11 cellular contexts compared by ENCODE assay signal in the genomic region with DNA sequence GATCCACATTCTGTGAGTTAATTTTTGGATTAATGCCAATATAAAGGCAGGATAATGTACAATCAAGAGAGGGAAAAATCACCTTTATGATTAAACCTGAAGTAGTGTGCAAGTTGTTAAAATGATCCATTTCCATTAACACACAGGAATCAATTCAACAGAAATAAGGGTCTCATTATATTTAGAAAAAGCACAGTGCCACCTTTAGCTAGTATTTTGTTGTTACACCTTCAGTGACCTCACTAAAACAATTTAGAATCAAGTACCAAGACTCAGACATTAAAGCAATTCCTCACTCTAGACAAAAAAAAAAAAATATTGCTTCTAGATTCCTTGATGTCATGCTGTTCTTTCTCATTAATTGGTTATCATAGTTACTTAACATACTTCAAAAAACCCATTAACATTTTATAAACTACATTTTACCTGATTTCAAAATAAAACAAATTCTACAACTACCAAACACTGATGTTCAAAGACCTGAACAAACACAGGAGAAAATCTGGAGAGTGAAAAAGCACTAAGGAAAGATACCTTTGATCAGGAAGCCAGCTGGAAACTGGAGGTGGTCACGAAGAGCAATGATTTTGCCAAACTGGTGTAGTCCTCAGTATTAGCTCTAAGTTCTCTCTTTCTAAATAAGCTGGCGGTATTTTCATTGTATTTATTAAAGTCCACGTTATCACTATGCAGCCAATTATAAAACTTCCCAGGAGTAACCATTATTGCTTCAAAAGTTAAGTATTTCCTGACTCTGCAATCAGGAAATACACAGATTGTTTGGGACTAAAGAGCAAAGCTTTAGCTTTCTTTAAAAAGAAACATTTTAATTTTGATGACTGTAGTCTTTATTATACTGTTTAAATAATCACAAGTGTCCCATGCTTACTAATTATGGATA.
DNase-seq lines count a peak whose midpoint lies in the region; ATAC-seq and TF ChIP-seq lines count a peak whose summit lies in the region.
"Had no signal": no experiment of that assay in that cellular context is flagged by ENCODE, and none has a peak within 500 bp of the region (broad histone marks: within the 10 kb centered on the region; RNA-seq: fewer than 3 reads in every experiment).

No MANE protein-coding gene starts in this region.

- peak overlapping the region in 1 of 2 donors; percentile 45 for H3K4me3 Mint-ChIP-seq in stimulated activated naive B cell treated with anti-CD40 and anti-IgM and Interleukin-4, amounts not matched to agents 10 μg/mL and 1 μg/mL and 100 μg/mL, for 72 hours
- H3K4me3 Mint-ChIP-seq in naive thymus-derived CD8-positive, alpha-beta T cell: no peak overlapping the region
- H3K4me3 Mint-ChIP-seq: CD4-positive, alpha-beta T cell had no signal

- H3K4me1 ChIP-seq in heart right ventricle (peaks cover 9 to 88% (median 40%) of the 10 kb centered on the region in 9 donors), OCI-LY7 (ENCODE audit: insufficient read depth, low read length, poor library complexity, severe bottlenecking) (peaks cover 58% of the 10 kb centered on the region), endocrine pancreas (ENCODE audit: control insufficient read depth, insufficient read depth, low read length) (peaks cover 25% of the 10 kb centered on the region)
- H3K4me1 ChIP-seq: colonic mucosa had no signal

- CTCF ChIA-PET in OCI-LY7 (lab: Charles Lee; ENCODE audit: unreplicated experiment): interaction anchor here (0.8 kb wide), 1 partner anchor 47 kb away, joined by 4 read pairs; no protein-coding TSS in a partner anchor

- no peaks in the 10 kb centered on the region for H3K79me2 ChIP-seq in OCI-LY7 (ENCODE audit: insufficient read depth, low read depth, low read length)

- peak overlapping the region; percentile 34 for H3K27ac Mint-ChIP-seq in stimulated activated naive B cell treated with anti-CD40 and anti-IgM and Interleukin-4, amounts not matched to agents 10 μg/mL and 1 μg/mL and 100 μg/mL, for 72 hours
- no peak overlapping the region for H3K27ac Mint-ChIP-seq in naive thymus-derived CD8-positive, alpha-beta T cell
- H3K27ac Mint-ChIP-seq: CD4-positive, alpha-beta T cell had no signal

- H3K27me3 ChIP-seq in heart right ventricle: no peaks in the 10 kb centered on the region
- no peaks in the 10 kb centered on the region for H3K27me3 ChIP-seq in endocrine pancreas (ENCODE audit: control insufficient read depth, insufficient read depth, low read length)
- H3K27me3 ChIP-seq: colonic mucosa had no signal

- H3K4me3 ChIP-seq in heart right ventricle: peak overlapping the region in 7 of 10 donors; percentile 2 to 33 (median 18)
- H3K4me3 ChIP-seq in OCI-LY7 (ENCODE audit: low read depth, low read length, poor library complexity, severe bottlenecking): no peak overlapping the region
- peak overlapping the region; percentile 64 for H3K4me3 ChIP-seq in endocrine pancreas (ENCODE audit: control insufficient read depth, insufficient read depth, low read length)
- H3K4me3 ChIP-seq: colonic mucosa had no signal

- H3K9me3 Mint-ChIP-seq in stimulated activated naive B cell treated with anti-CD40 and anti-IgM and Interleukin-4, amounts not matched to agents 10 μg/mL and 1 μg/mL and 100 μg/mL, for 72 hours: no peaks in the 10 kb centered on the region
- H3K9me3 Mint-ChIP-seq in naive thymus-derived CD8-positive, alpha-beta T cell: no peaks in the 10 kb centered on the region
- H3K9me3 Mint-ChIP-seq: CD4-positive, alpha-beta T cell had no signal

- peaks cover 0 to 6% (median 0%) of the 10 kb centered on the region in 9 donors for H3K36me3 ChIP-seq in heart right ventricle
- H3K36me3 ChIP-seq in OCI-LY7 (ENCODE audit: insufficient read depth, low read length): no peaks in the 10 kb centered on the region
- no peaks in the 10 kb centered on the region for H3K36me3 ChIP-seq in endocrine pancreas (ENCODE audit: control insufficient read depth, insufficient read depth, low read length)
- H3K36me3 ChIP-seq: colonic mucosa had no signal

- no peaks in the 10 kb centered on the region for H3K36me3 Mint-ChIP-seq in stimulated activated naive B cell treated with anti-CD40 and anti-IgM and Interleukin-4, amounts not matched to agents 10 μg/mL and 1 μg/mL and 100 μg/mL, for 72 hours
- H3K36me3 Mint-ChIP-seq in naive thymus-derived CD8-positive, alpha-beta T cell: no peaks in the 10 kb centered on the region

- peak in 1 of 9 donors; percentile 6 for TF ChIP-seq CTCF in heart right ventricle (IDR thresholded peaks at IDR 0.05)
- peak; percentile 66 for TF ChIP-seq CTCF in OCI-LY7 (conservative IDR thresholded peaks at IDR 0.05; ENCODE audit: low read length)

- intact Hi-C loops in heart right ventricle (cut with DNase I): loop anchor here in 1 of 10 donors (5.0 kb wide), 1 partner anchor 181 kb away; the partner anchor contains the start of gene UCHL3
- intact Hi-C loops in left cardiac atrium (cut with DNase I): no loop called here
- intact Hi-C loops in OCI-LY7 (cut with micrococcal nuclease; ENCODE audit: unreplicated experiment): loop anchor here (5.0 kb wide), 1 partner anchor 271 kb away; the partner anchor contains the start of gene LMO7

- H3K9me3 ChIP-seq in heart right ventricle (no peaks in the 10 kb centered on the region), OCI-LY7 (ENCODE audit: low read length) (no peaks in the 10 kb centered on the region), endocrine pancreas (ENCODE audit: control insufficient read depth, low read length) (no peaks in the 10 kb centered on the region)
- H3K9me3 ChIP-seq: colonic mucosa had no signal

- H3K27me3 Mint-ChIP-seq in stimulated activated naive B cell treated with anti-CD40 and anti-IgM and Interleukin-4, amounts not matched to agents 10 μg/mL and 1 μg/mL and 100 μg/mL, for 72 hours: no peaks in the 10 kb centered on the region
- H3K27me3 Mint-ChIP-seq in naive thymus-derived CD8-positive, alpha-beta T cell: peaks cover 0 to 3% (median 0%) of the 10 kb centered on the region in 5 donors
- H3K27me3 Mint-ChIP-seq: CD4-positive, alpha-beta T cell had no signal

- peaks cover 11 to 18% of the 10 kb centered on the region in 2 donors for H3K4me1 Mint-ChIP-seq in stimulated activated naive B cell treated with anti-CD40 and anti-IgM and Interleukin-4, amounts not matched to agents 10 μg/mL and 1 μg/mL and 100 μg/mL, for 72 hours
- peaks cover 0 to 15% (median under 1%) of the 10 kb centered on the region in 4 donors for H3K4me1 Mint-ChIP-seq in naive thymus-derived CD8-positive, alpha-beta T cell

- H3K27ac ChIP-seq in heart right ventricle (peak overlapping the region; percentile 0 to 86 (median 76)), OCI-LY7 (ENCODE audit: low read depth, low read length, poor library complexity, severe bottlenecking) (no peak overlapping the region)
- H3K27ac ChIP-seq: colonic mucosa had no signal

- H3K4me2 ChIP-seq in OCI-LY7 (ENCODE audit: low read length): peak overlapping the region; percentile 52

- H4K20me1 ChIP-seq in OCI-LY7 (ENCODE audit: insufficient read depth, low read length): no peaks in the 10 kb centered on the region

- ATAC-seq in heart right ventricle (peak in 2 of 8 donors; percentile 3 to 9), left cardiac atrium (no peak), HG03469 (IDR thresholded peaks at IDR 0.05; ENCODE audit: unreplicated experiment) (no peak)
- no peak for ATAC-seq in stimulated activated naive B cell treated with anti-CD40 and anti-IgM and Interleukin-4, amounts not matched to agents 10 μg/mL and 1 μg/mL and 100 μg/mL, for 72 hours (replicated peaks)
- no peak for ATAC-seq in naive thymus-derived CD8-positive, alpha-beta T cell

- H3K9ac ChIP-seq in endocrine pancreas (ENCODE audit: control insufficient read depth, insufficient read depth, low read length): no peak overlapping the region

- POLR2A ChIA-PET in OCI-LY7 (lab: Charles Lee): interaction anchor here (0.6 to 1.9 kb wide), 8 partner anchors 30 to 592 kb away, joined by 3 to 5 read pairs (median 4); no protein-coding TSS in a partner anchor
- POLR2A ChIA-PET in naive thymus-derived CD8-positive, alpha-beta T cell (lab: Charles Lee): no interaction called here

- 13% methylated on average over 3 of the region's 3 CpGs for WGBS in heart right ventricle, 2 donors

- no peaks in the 10 kb centered on the region for H3K9me2 ChIP-seq in OCI-LY7 (ENCODE audit: insufficient read depth, low read length)

- no peak for DNase-seq in heart right ventricle
- DNase-seq in left cardiac atrium: no peak
- DNase-seq in OCI-LY7 (ENCODE audit: low spot score): no peak
- no peak for DNase-seq in stimulated activated naive B cell treated with anti-CD40 and anti-IgM and Interleukin-4, amounts not matched to agents 10 μg/mL and 1 μg/mL and 100 μg/mL, for 72 hours
- no peak for DNase-seq in EL
- no peak for DNase-seq in naive thymus-derived CD8-positive, alpha-beta T cell
- DNase-seq: CD4-positive, alpha-beta T cell; colonic mucosa; NCI-H1105 treated with DMSO at 0.1 percent for 48 hours had no signal

- H2AFZ ChIP-seq in OCI-LY7 (ENCODE audit: low read length): peak overlapping the region; percentile 39; the same call in 1 of the 2 replicates

- no TSS peak for BruUV-seq in OCI-LY7 (replicated peaks; lab: Mats Ljungman, UMichigan)
